Comparison of ENCODE assay signal across 8 cellular contexts in the genomic region with DNA sequence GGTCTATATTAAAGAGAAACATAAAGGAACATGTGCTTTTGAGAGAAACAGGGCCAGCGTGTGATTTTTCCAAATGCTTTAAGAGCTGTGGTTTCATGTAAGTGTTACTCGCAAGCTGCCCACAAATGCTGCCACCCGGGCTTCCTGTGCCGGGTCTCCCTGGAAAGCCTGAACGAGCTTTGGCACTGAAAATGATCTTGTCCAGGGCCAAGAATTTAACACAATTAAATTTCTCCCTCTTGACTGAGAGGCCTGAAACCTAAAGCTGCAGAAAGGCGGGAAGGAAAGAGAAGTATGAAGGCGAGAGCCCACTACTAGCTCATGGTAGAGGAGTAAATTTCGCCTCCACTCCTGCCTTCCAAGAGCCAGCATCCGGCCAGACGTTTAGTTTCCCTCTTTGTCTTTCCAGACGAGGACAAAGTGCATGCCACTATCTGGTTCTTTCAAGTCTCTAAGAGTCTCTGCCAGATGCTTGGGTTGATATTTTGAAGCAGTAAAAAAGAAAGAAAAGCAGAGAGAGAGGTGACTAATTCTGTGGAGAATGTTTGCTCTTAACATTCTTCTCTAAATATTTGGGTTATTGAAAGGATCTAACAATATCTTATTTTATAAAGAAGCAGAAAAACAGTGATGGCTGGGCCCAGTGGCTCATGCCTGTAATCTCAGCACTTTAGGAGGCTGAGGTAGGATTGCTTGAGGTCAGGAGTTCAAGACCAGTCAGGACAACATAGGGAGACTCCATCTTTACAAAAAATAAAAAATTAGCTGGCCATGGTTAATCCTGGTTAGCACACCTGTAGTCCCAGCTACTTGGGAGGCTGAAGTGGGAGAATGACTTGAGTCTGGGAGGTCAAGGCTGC.
DNase-seq lines count a peak whose midpoint lies in the region; ATAC-seq and TF ChIP-seq lines count a peak whose summit lies in the region.

No MANE protein-coding gene starts in this region.

- no peaks in the 10 kb centered on the region for H3K36me3 Mint-ChIP-seq in activated naive CD4-positive, alpha-beta T cell treated with anti-CD3 and anti-CD28 coated beads for 36 hours (ENCODE audit: low read depth)
- H3K36me3 Mint-ChIP-seq in activated naive CD4-positive, alpha-beta T cell treated with anti-CD3 and anti-CD28 coated beads, Interleukin-2, amount 10 ng/mL, durations not matched to agents 7 days and 5 days = no peaks in the 10 kb centered on the region
- no peaks in the 10 kb centered on the region for H3K36me3 Mint-ChIP-seq in nephron (ENCODE audit: low read depth)

- ATAC-seq in HG02571 (IDR thresholded peaks at IDR 0.05; ENCODE audit: unreplicated experiment) (no peak), HG02798 (IDR thresholded peaks at IDR 0.05; ENCODE audit: poor library complexity, unreplicated experiment) (no peak), GM21825 (IDR thresholded peaks at IDR 0.05; ENCODE audit: unreplicated experiment) (no peak)

- no peaks in the 10 kb centered on the region for H3K27me3 Mint-ChIP-seq in activated naive CD4-positive, alpha-beta T cell treated with anti-CD3 and anti-CD28 coated beads for 36 hours (ENCODE audit: low read depth)
- no peaks in the 10 kb centered on the region for H3K27me3 Mint-ChIP-seq in activated naive CD4-positive, alpha-beta T cell treated with anti-CD3 and anti-CD28 coated beads, Interleukin-2, amount 10 ng/mL, durations not matched to agents 7 days and 5 days
- no peaks in the 10 kb centered on the region for H3K27me3 Mint-ChIP-seq in nephron (ENCODE audit: low read depth)

- H3K4me3 ChIP-seq in epithelial cell of proximal tubule (ENCODE audit: low read depth, low read length) = peak overlapping the region; percentile 9

- peaks cover 16% of the 10 kb centered on the region for H3K4me1 Mint-ChIP-seq in activated naive CD4-positive, alpha-beta T cell treated with anti-CD3 and anti-CD28 coated beads for 36 hours (ENCODE audit: low read depth)
- H3K4me1 Mint-ChIP-seq in activated naive CD4-positive, alpha-beta T cell treated with anti-CD3 and anti-CD28 coated beads, Interleukin-2, amount 10 ng/mL, durations not matched to agents 7 days and 5 days = peaks cover 19% of the 10 kb centered on the region
- H3K4me1 Mint-ChIP-seq in nephron = peaks cover 38% of the 10 kb centered on the region

- no peak for TF ChIP-seq CTCF in epithelial cell of proximal tubule (conservative IDR thresholded peaks at IDR 0.05; ENCODE audit: low read depth, low read length)
- no peak for TF ChIP-seq CTCF in nephron (IDR thresholded peaks at IDR 0.05; ENCODE audit: unreplicated experiment in 3 of 3)

- peak; percentile 27 for DNase-seq in activated naive CD4-positive, alpha-beta T cell treated with anti-CD3 and anti-CD28 coated beads for 36 hours
- DNase-seq in activated naive CD4-positive, alpha-beta T cell treated with anti-CD3 and anti-CD28 coated beads, Interleukin-2, amount 10 ng/mL, durations not matched to agents 7 days and 5 days = no peak
- DNase-seq in SK-MEL-5 (ENCODE audit: low read depth, low spot score) = peak; percentile 10
- no peak for DNase-seq in epithelial cell of proximal tubule (ENCODE audit: low read depth)

- intact Hi-C loops in activated naive CD4-positive, alpha-beta T cell treated with anti-CD3 and anti-CD28 coated beads for 36 hours (cut with micrococcal nuclease) = no loop called here

- no peaks in the 10 kb centered on the region for H3K9me3 Mint-ChIP-seq in activated naive CD4-positive, alpha-beta T cell treated with anti-CD3 and anti-CD28 coated beads for 36 hours
- H3K9me3 Mint-ChIP-seq in activated naive CD4-positive, alpha-beta T cell treated with anti-CD3 and anti-CD28 coated beads, Interleukin-2, amount 10 ng/mL, durations not matched to agents 7 days and 5 days = no peaks in the 10 kb centered on the region
- no peaks in the 10 kb centered on the region for H3K9me3 Mint-ChIP-seq in nephron

- no peak overlapping the region for H3K4me3 Mint-ChIP-seq in activated naive CD4-positive, alpha-beta T cell treated with anti-CD3 and anti-CD28 coated beads for 36 hours
- H3K4me3 Mint-ChIP-seq in activated naive CD4-positive, alpha-beta T cell treated with anti-CD3 and anti-CD28 coated beads, Interleukin-2, amount 10 ng/mL, durations not matched to agents 7 days and 5 days = no peak overlapping the region
- no peak overlapping the region for H3K4me3 Mint-ChIP-seq in nephron

- CTCF ChIA-PET in activated naive CD4-positive, alpha-beta T cell treated with anti-CD3 and anti-CD28 coated beads for 36 hours (lab: Charles Lee) = interaction anchor here (0.7 to 2.6 kb wide), 5 partner anchors 14 to 360 kb away, joined by 3 to 16 read pairs (median 3); no protein-coding TSS in a partner anchor
- CTCF ChIA-PET in activated naive CD4-positive, alpha-beta T cell treated with anti-CD3 and anti-CD28 coated beads, Interleukin-2, amount 10 ng/mL, durations not matched to agents 7 days and 5 days (lab: Charles Lee) = interaction anchor here (1.6 to 1.9 kb wide), 2 partner anchors 78 to 360 kb away, joined by 5 to 7 read pairs; no protein-coding TSS in a partner anchor

- no peak overlapping the region for H3K27ac Mint-ChIP-seq in activated naive CD4-positive, alpha-beta T cell treated with anti-CD3 and anti-CD28 coated beads for 36 hours
- no peak overlapping the region for H3K27ac Mint-ChIP-seq in activated naive CD4-positive, alpha-beta T cell treated with anti-CD3 and anti-CD28 coated beads, Interleukin-2, amount 10 ng/mL, durations not matched to agents 7 days and 5 days
- peak overlapping the region; percentile 2 to 87 (median 63) for H3K27ac Mint-ChIP-seq in nephron

- in situ Hi-C loops in SK-MEL-5 (cut with HindIII; ENCODE audit: low pct_unique_long_range_greater_than_20kb, low sequenced_read_pairs) = no loop called here

Comparison
In these comparisons a context has a peak if more than half of its experiments do, and no peak if none do; other contexts are left out.
1. DNase-seq: peak in activated naive CD4-positive, alpha-beta T cell treated with anti-CD3 and anti-CD28 coated beads for 36 hours (single experiment) and SK-MEL-5 (single experiment); none in activated naive CD4-positive, alpha-beta T cell treated with anti-CD3 and anti-CD28 coated beads, Interleukin-2, amount 10 ng/mL, durations not matched to agents 7 days and 5 days (single experiment) and epithelial cell of proximal tubule (single experiment).
2. H3K27ac Mint-ChIP-seq: peak in nephron (3 of 3); none in activated naive CD4-positive, alpha-beta T cell treated with anti-CD3 and anti-CD28 coated beads for 36 hours (single experiment) and activated naive CD4-positive, alpha-beta T cell treated with anti-CD3 and anti-CD28 coated beads, Interleukin-2, amount 10 ng/mL, durations not matched to agents 7 days and 5 days (single experiment).